32 cellular contexts compared by ENCODE assay signal in the genomic region with DNA sequence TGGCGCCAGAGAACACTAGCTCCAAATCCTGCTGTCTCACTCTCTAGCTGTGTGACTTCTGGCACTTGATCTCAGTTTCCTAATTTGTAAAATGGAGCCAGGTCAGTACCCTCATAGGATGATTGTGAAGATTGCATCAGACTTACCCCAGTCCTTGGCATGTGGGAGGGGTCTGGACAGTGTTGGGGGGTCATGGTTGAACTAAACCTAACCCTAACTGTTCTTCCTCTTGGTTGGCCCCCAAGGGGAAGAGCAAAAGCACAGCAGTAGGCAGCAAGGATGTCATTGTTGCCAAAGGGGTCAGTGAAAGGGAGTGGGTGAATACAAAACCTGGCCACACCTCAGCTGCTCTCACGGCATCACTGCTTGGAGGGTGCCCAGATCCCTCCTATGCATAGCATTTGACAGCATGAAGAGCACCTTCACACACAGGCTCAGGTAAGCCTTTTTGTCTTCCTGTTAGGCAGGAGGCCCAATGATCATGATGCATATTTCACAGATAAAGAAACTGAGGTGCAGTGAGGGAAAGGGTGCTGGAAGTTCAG. TPM values are rescaled to one million over a fixed set of nuclear protein-coding genes. Genes with fewer than 3 reads are reported as not detected.
"Had no signal": no experiment of that assay in that cellular context is flagged by ENCODE, and none has a peak within 500 bp of the region (broad histone marks: within the 10 kb centered on the region; RNA-seq: fewer than 3 reads in every experiment).

No MANE protein-coding gene starts in this region.

- H3K9ac ChIP-seq: neural progenitor cell had no signal

- DNase-seq: cerebellar nuclear complex; effector CD8-positive, alpha-beta T cell; endodermal cell; foreskin fibroblast; gastrocnemius medialis; kidney; left lung; mesenchymal stem cell; midbrain; naive thymus-derived CD4-positive, alpha-beta T cell; psoas muscle; right cardiac atrium; spleen; stimulated activated CD4-positive, alpha-beta T cell treated with anti-CD3 and anti-CD28 coated beads, Interleukin-4, amount 100 ng/mL, for 4 hours; substantia nigra; testis; tibial artery; upper lobe of left lung had no signal

- ATAC-seq: esophagus mucosa; gastrocnemius medialis; left lung; naive thymus-derived CD4-positive, alpha-beta T cell; psoas muscle; right cardiac atrium; stimulated activated memory B cell treated with anti-CD40 and anti-IgM and Interleukin-4, amounts not matched to agents 10 μg/mL and 1 μg/mL and 100 μg/mL, for 72 hours had no signal

- H3K4me3 ChIP-seq: gastrocnemius medialis, left lung, neural progenitor cell, psoas muscle, skin epidermis, spleen, testis, tibial artery, upper lobe of left lung had no signal

- FAIRE-seq: kidney, urothelium cell line had no signal

- H3K4me1 Mint-ChIP-seq: endodermal cell; naive thymus-derived CD4-positive, alpha-beta T cell; nephron; neural progenitor cell; stimulated activated memory B cell treated with anti-CD40 and anti-IgM and Interleukin-4, amounts not matched to agents 10 μg/mL and 1 μg/mL and 100 μg/mL, for 72 hours had no signal

- H3K4me2 ChIP-seq: neural progenitor cell had no signal

- H3K27ac ChIP-seq: epithelial cell of prostate, gastrocnemius medialis, left lung, neural progenitor cell, psoas muscle, spleen, testis, tibial artery, upper lobe of left lung had no signal

- H3K9me3 ChIP-seq: gastrocnemius medialis, left lung, psoas muscle, spleen, testis, tibial artery, upper lobe of left lung had no signal

- H3K36me3 Mint-ChIP-seq: naive thymus-derived CD4-positive, alpha-beta T cell; neural progenitor cell; stimulated activated memory B cell treated with anti-CD40 and anti-IgM and Interleukin-4, amounts not matched to agents 10 μg/mL and 1 μg/mL and 100 μg/mL, for 72 hours had no signal

- H3K4me3 Mint-ChIP-seq: dendritic cell treated with granulocyte-macrophage colony-stimulating factor and Interleukin-4, amounts not matched to agents 40 ng/mL and 50 ng/mL, for 4 days; endodermal cell; naive thymus-derived CD4-positive, alpha-beta T cell; nephron; neural progenitor cell; stimulated activated memory B cell treated with anti-CD40 and anti-IgM and Interleukin-4, amounts not matched to agents 10 μg/mL and 1 μg/mL and 100 μg/mL, for 72 hours had no signal

- H3K27me3 ChIP-seq: gastrocnemius medialis, neural progenitor cell, testis, upper lobe of left lung had no signal

- H3K4me1 ChIP-seq: gastrocnemius medialis, left lung, neural progenitor cell, psoas muscle, spleen, testis, tibial artery, upper lobe of left lung had no signal

- H3K9me3 Mint-ChIP-seq: dendritic cell treated with granulocyte-macrophage colony-stimulating factor and Interleukin-4, amounts not matched to agents 40 ng/mL and 50 ng/mL, for 4 days; endodermal cell; nephron; neural progenitor cell; stimulated activated memory B cell treated with anti-CD40 and anti-IgM and Interleukin-4, amounts not matched to agents 10 μg/mL and 1 μg/mL and 100 μg/mL, for 72 hours had no signal

- H3K27ac Mint-ChIP-seq: dendritic cell treated with granulocyte-macrophage colony-stimulating factor and Interleukin-4, amounts not matched to agents 40 ng/mL and 50 ng/mL, for 4 days; endodermal cell; naive thymus-derived CD4-positive, alpha-beta T cell; nephron; neural progenitor cell; stimulated activated memory B cell treated with anti-CD40 and anti-IgM and Interleukin-4, amounts not matched to agents 10 μg/mL and 1 μg/mL and 100 μg/mL, for 72 hours had no signal

- H3K36me3 ChIP-seq: gastrocnemius medialis, left lung, neural progenitor cell, spleen, tibial artery, upper lobe of left lung had no signal

- H2AFZ ChIP-seq: neural progenitor cell had no signal

RNA-seq across cellular contexts. Expression of a gene that starts 15.7 kb away (rescaled TPM):
- total RNA-seq: glomerular endothelial cell; lung microvascular endothelial cell; naive thymus-derived CD4-positive, alpha-beta T cell; osteoblast had no signal
- polyA plus RNA-seq: naive thymus-derived CD4-positive, alpha-beta T cell had no signal

RNA-seq across cellular contexts. Expression of a gene that starts 58.7 kb away (rescaled TPM):
- total RNA-seq: endodermal cell; esophagus mucosa; gastrocnemius medialis; glomerular endothelial cell; kidney; left lung; lower leg skin; lung microvascular endothelial cell; mucosa of gallbladder; naive thymus-derived CD4-positive, alpha-beta T cell; osteoblast; psoas muscle; renal cortical epithelial cell; right cardiac atrium; spleen; testis; upper lobe of left lung had no signal
- polyA plus RNA-seq: naive thymus-derived CD4-positive, alpha-beta T cell; psoas muscle; right cardiac atrium; spleen had no signal
